Comparison of ENCODE assay signal across 10 cellular contexts in the genomic region with DNA sequence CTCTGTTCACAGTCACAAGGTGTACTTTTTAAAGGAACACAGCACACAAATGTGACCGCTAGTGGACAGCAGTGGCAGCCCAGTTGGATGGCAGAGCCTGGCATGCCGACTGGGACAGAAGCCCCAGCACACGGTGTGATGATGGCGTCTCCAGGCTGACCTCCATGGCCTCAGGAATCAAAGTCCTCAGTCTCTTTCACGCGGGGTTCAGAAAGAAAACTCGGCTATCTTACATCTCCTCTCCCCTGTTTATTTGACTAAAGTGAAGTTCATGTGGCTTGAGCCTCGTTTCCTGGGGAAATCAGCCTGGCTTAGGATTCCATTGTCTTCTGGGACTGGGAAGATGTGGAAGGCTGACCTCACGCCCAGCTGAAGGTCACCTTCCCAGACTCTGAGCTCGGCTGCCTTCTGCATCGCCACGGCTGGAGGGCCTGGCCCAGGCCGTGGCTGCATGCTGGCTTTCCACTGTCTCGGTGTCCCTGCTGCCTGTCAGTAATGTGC. TPM values are rescaled to one million over a fixed set of nuclear protein-coding genes. Genes with fewer than 3 reads are reported as not detected.
DNase-seq lines count a peak whose midpoint lies in the region; ATAC-seq and TF ChIP-seq lines count a peak whose summit lies in the region.
"Had no signal": no experiment of that assay in that cellular context is flagged by ENCODE, and none has a peak within 500 bp of the region (broad histone marks: within the 10 kb centered on the region; RNA-seq: fewer than 3 reads in every experiment).

No MANE protein-coding gene starts in this region.

- peak overlapping the region; percentile 71 for H3K27ac Mint-ChIP-seq in progenitor cell of endocrine pancreas
- H3K27ac Mint-ChIP-seq in activated CD8-positive, alpha-beta memory T cell treated with anti-CD3 and anti-CD28 coated beads, Interleukin-2, amount 10 ng/mL, durations not matched to agents 7 days and 5 days: no peak overlapping the region

- intact Hi-C loops in breast epithelium (cut with DNase I; ENCODE audit: low total_unique reads): no loop called here
- intact Hi-C loops in left ventricle myocardium superior (cut with micrococcal nuclease): no loop called here

- H3K27ac ChIP-seq in breast epithelium: peak overlapping the region; percentile 72 to 85

- no peaks in the 10 kb centered on the region for H3K27me3 Mint-ChIP-seq in progenitor cell of endocrine pancreas
- H3K27me3 Mint-ChIP-seq in activated CD8-positive, alpha-beta memory T cell treated with anti-CD3 and anti-CD28 coated beads, Interleukin-2, amount 10 ng/mL, durations not matched to agents 7 days and 5 days: peaks cover 11% of the 10 kb centered on the region

- H3K9me3 Mint-ChIP-seq in progenitor cell of endocrine pancreas (ENCODE audit: low read depth): no peaks in the 10 kb centered on the region
- H3K9me3 Mint-ChIP-seq in activated CD8-positive, alpha-beta memory T cell treated with anti-CD3 and anti-CD28 coated beads, Interleukin-2, amount 10 ng/mL, durations not matched to agents 7 days and 5 days (ENCODE audit: low read depth): no peaks in the 10 kb centered on the region

- H3K4me3 ChIP-seq in BE2C (ENCODE audit: low read depth, low read length) (no peak overlapping the region), breast epithelium (peak overlapping the region in 1 of 3 donors; percentile 42)

- H3K27me3 ChIP-seq in BE2C: no peaks in the 10 kb centered on the region
- H3K27me3 ChIP-seq in breast epithelium: no peaks in the 10 kb centered on the region

- DNase-seq in BE2C (peak; percentile 46), breast epithelium (ENCODE audit: low spot score in 2 of 2) (no peak), left ventricle myocardium superior (peak; percentile 68), progenitor cell of endocrine pancreas (ENCODE audit: low spot score, unreplicated experiment) (no peak), NCI-H2107 treated with DMSO at 0.1 percent for 48 hours (lab: John Stamatoyannopoulos, UW; ENCODE audit: unreplicated experiment) (no peak)
- DNase-seq in activated CD8-positive, alpha-beta memory T cell treated with anti-CD3 and anti-CD28 coated beads, Interleukin-2, amount 10 ng/mL, durations not matched to agents 7 days and 5 days: no peak
- DNase-seq: activated CD4-positive, alpha-beta T cell treated with anti-CD3 and anti-CD28 coated beads, Interleukin-2, amount 50 U/mL, for 4 hours; NCI-H2029 had no signal

- H3K36me3 Mint-ChIP-seq in progenitor cell of endocrine pancreas (ENCODE audit: insufficient read depth): peaks cover 2% of the 10 kb centered on the region
- no peaks in the 10 kb centered on the region for H3K36me3 Mint-ChIP-seq in activated CD8-positive, alpha-beta memory T cell treated with anti-CD3 and anti-CD28 coated beads, Interleukin-2, amount 10 ng/mL, durations not matched to agents 7 days and 5 days

- H3K36me3 ChIP-seq in BE2C (no peaks in the 10 kb centered on the region), breast epithelium (no peaks in the 10 kb centered on the region)

- peak; percentile 74 for ATAC-seq in left ventricle myocardium superior
- no peak for ATAC-seq in HG03469 (IDR thresholded peaks at IDR 0.05; ENCODE audit: unreplicated experiment)
- ATAC-seq in activated CD8-positive, alpha-beta memory T cell treated with anti-CD3 and anti-CD28 coated beads, Interleukin-2, amount 10 ng/mL, durations not matched to agents 7 days and 5 days: no peak
- ATAC-seq in HG03432 (IDR thresholded peaks at IDR 0.05; ENCODE audit: unreplicated experiment): no peak

- H3K4me1 Mint-ChIP-seq in progenitor cell of endocrine pancreas (ENCODE audit: low read depth): peaks cover 39% of the 10 kb centered on the region
- no peaks in the 10 kb centered on the region for H3K4me1 Mint-ChIP-seq in activated CD8-positive, alpha-beta memory T cell treated with anti-CD3 and anti-CD28 coated beads, Interleukin-2, amount 10 ng/mL, durations not matched to agents 7 days and 5 days

- H3K4me3 Mint-ChIP-seq in progenitor cell of endocrine pancreas (ENCODE audit: low read depth): no peak overlapping the region
- no peak overlapping the region for H3K4me3 Mint-ChIP-seq in activated CD8-positive, alpha-beta memory T cell treated with anti-CD3 and anti-CD28 coated beads, Interleukin-2, amount 10 ng/mL, durations not matched to agents 7 days and 5 days

- CTCF ChIA-PET in activated CD8-positive, alpha-beta memory T cell treated with anti-CD3 and anti-CD28 coated beads, Interleukin-2, amount 10 ng/mL, durations not matched to agents 7 days and 5 days (lab: Charles Lee): no interaction called here

- peaks cover 13% of the 10 kb centered on the region; the same call in 1 of the 2 replicates for H3K4me1 ChIP-seq in BE2C
- H3K4me1 ChIP-seq in breast epithelium: peaks cover 0 to 9% of the 10 kb centered on the region in 2 donors

- no peak for TF ChIP-seq POLR2A in breast epithelium (IDR thresholded peaks at IDR 0.05)

- no peak for TF ChIP-seq CTCF in BE2C (IDR thresholded peaks at IDR 0.05; ENCODE audit: low read depth, low read length)
- TF ChIP-seq CTCF in breast epithelium (IDR thresholded peaks at IDR 0.05): no peak
- no peak for TF ChIP-seq CTCF in progenitor cell of endocrine pancreas (IDR thresholded peaks at IDR 0.05; ENCODE audit: unreplicated experiment)

- H3K9me3 ChIP-seq in BE2C (no peaks in the 10 kb centered on the region; the same call in 1 of the 2 replicates), breast epithelium (no peaks in the 10 kb centered on the region)

RNA-seq across cellular contexts. Expression of a gene that starts 56.1 kb away (rescaled TPM):
- polyA plus RNA-seq in BE2C (2012; ENCODE audit: insufficient read depth, insufficient read length, low read depth): 3.6 TPM
- 10 to 100 TPM; 14.5 to 24.2 (median 21.0) TPM for total RNA-seq in breast epithelium
- 10.1 TPM for total RNA-seq in left ventricle myocardium superior
- 65.4 and 69.3 TPM in 2 replicates for total RNA-seq in progenitor cell of endocrine pancreas
- total RNA-seq in activated CD8-positive, alpha-beta memory T cell treated with anti-CD3 and anti-CD28 coated beads, Interleukin-2, amount 10 ng/mL, durations not matched to agents 7 days and 5 days: under 1 TPM; 0.33 to 0.44 TPM

Comparison
In these comparisons a context has a peak if more than half of its experiments do, and no peak if none do; other contexts are left out.
1. DNase-seq: peak in BE2C (single experiment) and left ventricle myocardium superior (single experiment); none in breast epithelium (0 of 2), progenitor cell of endocrine pancreas (single experiment), NCI-H2107 treated with DMSO at 0.1 percent for 48 hours (single experiment) and activated CD8-positive, alpha-beta memory T cell treated with anti-CD3 and anti-CD28 coated beads, Interleukin-2, amount 10 ng/mL, durations not matched to agents 7 days and 5 days (single experiment).